Comparison of ENCODE assay signal across 16 cellular contexts in genomic region chr4:168188754-168189153, GRCh38.
DNase-seq lines count a peak whose midpoint lies in the region; ATAC-seq and TF ChIP-seq lines count a peak whose summit lies in the region.
"Had no signal": no experiment of that assay in that cellular context is flagged by ENCODE, and none has a peak within 500 bp of the region (broad histone marks: within the 10 kb centered on the region; RNA-seq: fewer than 3 reads in every experiment).

No MANE protein-coding gene starts in this region.

- no peak overlapping the region for H3K27ac ChIP-seq in adrenal gland
- H3K27ac ChIP-seq: gastrocnemius medialis had no signal

- ATAC-seq in GM18511 (IDR thresholded peaks at IDR 0.05; ENCODE audit: unreplicated experiment), result peak; percentile 73
- ATAC-seq in GM21381 (IDR thresholded peaks at IDR 0.05; ENCODE audit: unreplicated experiment), result peak; percentile 48
- ATAC-seq in HG02852 (IDR thresholded peaks at IDR 0.05; ENCODE audit: unreplicated experiment), result peak; percentile 68
- ATAC-seq in HG03565 (IDR thresholded peaks at IDR 0.05; ENCODE audit: unreplicated experiment), result peak; percentile 43
- ATAC-seq: gastrocnemius medialis had no signal

- peaks cover 0 to 5% of the 10 kb centered on the region in 2 donors for H3K4me1 ChIP-seq in adrenal gland (replicated peaks in 1 of 2)

- peak overlapping the region in 1 of 7 donors; percentile 21 for H3K27ac Mint-ChIP-seq in CD14-positive monocyte
- H3K27ac Mint-ChIP-seq: nephron progenitor cell; T-helper 2 cell treated with Interferon-gamma antibody and Interleukin-4, amounts not matched to agents 5 μg/mL and 100 μg/mL, for 36 hours had no signal

- no peak for TF ChIP-seq CTCF in CD14-positive monocyte (IDR thresholded peaks at IDR 0.05)
- no peak for TF ChIP-seq CTCF in adrenal gland (IDR thresholded peaks at IDR 0.05)

- no peak for TF ChIP-seq POLR2A in adrenal gland (IDR thresholded peaks at IDR 0.05)

- peaks cover 11% of the 10 kb centered on the region for H3K4me1 Mint-ChIP-seq in CD14-positive monocyte

- peaks cover 0 to 3% (median 1%) of the 10 kb centered on the region in 3 donors for H3K27me3 Mint-ChIP-seq in CD14-positive monocyte (ENCODE audit: low read depth in 3 of 3)

- WGBS in adrenal gland, 4 donors, result 73 to 79% (median 77%) methylated on average over 1 of the region's 1 CpG

- no peak for DNase-seq in COR-L47 (lab: John Stamatoyannopoulos, UW)
- DNase-seq in stimulated activated CD4-positive, alpha-beta T cell treated with anti-CD3 and anti-CD28 coated beads, Interleukin-2, amount 100 ng/mL, for 24 hours, result no peak
- DNase-seq in CD14-positive monocyte (ENCODE audit: low spot score), result no peak
- no peak for DNase-seq in adrenal gland
- DNase-seq: activated CD4-positive, alpha-beta T cell treated with anti-CD3 and anti-CD28 coated beads for 48 hours; activated T-cell treated with anti-CD3 and anti-CD28 coated beads, Interleukin-2, amount 50 U/mL, for 1 hour; gastrocnemius medialis; nephron progenitor cell; NK-92 treated with Interleukin-12 subunit alpha and Interleukin-12 subunit beta, amount 100 ng/mL, for 24 hours; SIG-M5 had no signal

- H3K4me3 Mint-ChIP-seq in CD14-positive monocyte, result no peak overlapping the region
- H3K4me3 Mint-ChIP-seq: nephron progenitor cell; T-helper 2 cell treated with Interferon-gamma antibody and Interleukin-4, amounts not matched to agents 5 μg/mL and 100 μg/mL, for 36 hours had no signal

- H3K9me3 Mint-ChIP-seq in CD14-positive monocyte, result peaks cover 0 to 8% (median 4%) of the 10 kb centered on the region in 7 donors
- H3K9me3 Mint-ChIP-seq: nephron progenitor cell; T-helper 2 cell treated with Interferon-gamma antibody and Interleukin-4, amounts not matched to agents 5 μg/mL and 100 μg/mL, for 36 hours had no signal

- no peaks in the 10 kb centered on the region for H3K9me3 ChIP-seq in adrenal gland (replicated peaks in 1 of 3)
- H3K9me3 ChIP-seq: gastrocnemius medialis had no signal

- H3K36me3 Mint-ChIP-seq in CD14-positive monocyte, result no peaks in the 10 kb centered on the region

- H3K36me3 ChIP-seq in adrenal gland (replicated peaks in 1 of 2), result no peaks in the 10 kb centered on the region
- H3K36me3 ChIP-seq: gastrocnemius medialis had no signal

- no peaks in the 10 kb centered on the region for H3K27me3 ChIP-seq in adrenal gland
- H3K27me3 ChIP-seq: gastrocnemius medialis had no signal

- intact Hi-C loops in CD14-positive monocyte (cut with micrococcal nuclease), result loop anchor here in 1 of 2 donors (10.0 kb wide), 1 partner anchor 366 kb away; no protein-coding TSS in a partner anchor
- intact Hi-C loops in adrenal gland (cut with DNase I), result loop anchor here in 1 of 2 donors (10.0 kb wide), 1 partner anchor 726 kb away; no protein-coding TSS in a partner anchor

- H3K4me3 ChIP-seq in adrenal gland, result no peak overlapping the region
- H3K4me3 ChIP-seq: gastrocnemius medialis, lung had no signal
